Comparison of ENCODE assay signal across 32 cellular contexts in the genomic region with DNA sequence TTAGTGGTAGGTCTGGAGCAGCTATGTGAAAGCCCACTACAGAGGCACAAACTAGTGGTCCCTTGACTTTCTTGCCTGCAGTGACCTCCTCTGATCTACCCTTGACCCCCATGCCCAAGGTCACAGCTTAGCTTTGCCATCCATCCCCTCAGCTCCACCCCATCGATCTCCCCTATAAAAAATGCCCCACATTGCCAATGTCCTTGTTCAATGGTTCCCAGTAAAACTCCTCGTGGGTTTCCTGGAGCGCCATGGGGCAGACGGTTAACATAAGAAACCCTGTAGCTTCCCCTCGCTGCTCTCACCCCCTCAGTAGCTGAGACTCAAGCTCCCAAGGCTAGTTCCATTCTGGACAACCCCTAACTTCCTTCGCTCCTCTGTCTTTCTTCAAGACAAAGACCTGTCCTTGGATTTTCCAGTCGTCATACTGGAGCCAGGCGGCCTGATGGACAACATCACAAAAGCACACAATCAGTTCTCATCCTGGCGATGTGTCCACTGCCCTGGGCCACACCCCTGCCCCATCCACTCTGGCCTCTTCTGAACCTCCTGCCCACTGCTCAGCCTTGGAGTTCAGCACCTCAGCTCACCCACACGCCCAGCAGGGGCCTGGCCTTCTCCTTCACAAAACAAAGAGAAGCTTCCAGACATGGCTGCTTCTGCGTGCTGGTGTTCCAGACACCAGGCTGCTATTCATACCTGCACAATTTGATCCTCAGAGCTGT.
"Had no signal": no experiment of that assay in that cellular context is flagged by ENCODE, and none has a peak within 500 bp of the region (broad histone marks: within the 10 kb centered on the region; RNA-seq: fewer than 3 reads in every experiment).

No MANE protein-coding gene starts in this region.

- DNase-seq: activated CD4-positive, alpha-beta memory T cell treated with anti-CD3 and anti-CD28 coated beads, Interleukin-2, amount 10 ng/mL, durations not matched to agents 7 days and 5 days; activated CD4-positive, alpha-beta T cell treated with anti-CD3 and anti-CD28 coated beads for 1 hour; activated CD4-positive, alpha-beta T cell treated with anti-CD3 and anti-CD28 coated beads for 48 hours; activated CD4-positive, CD25-positive, alpha-beta regulatory T cell; activated CD8-positive, alpha-beta memory T cell treated with anti-CD3 and anti-CD28 coated beads for 24 hours; activated CD8-positive, alpha-beta memory T cell treated with anti-CD3 and anti-CD28 coated beads, Interleukin-2, amount 10 ng/mL, durations not matched to agents 7 days and 5 days; activated CD8-positive, alpha-beta memory T cell treated with anti-CD3 and anti-CD28 coated beads, Interleukin-2, amount 50 U/mL, for 48 hours; activated gamma-delta T cell; activated naive CD4-positive, alpha-beta T cell treated with anti-CD3 and anti-CD28 coated beads, Interleukin-2, amount 10 ng/mL, durations not matched to agents 7 days and 5 days; activated naive CD8-positive, alpha-beta T cell treated with anti-CD3 and anti-CD28 coated beads, Interleukin-2, amount 50 U/mL, for 24 hours; activated T-cell treated with anti-CD3 and anti-CD28 coated beads, Interleukin-2, amount 50 U/mL, for 48 hours; anterior cingulate cortex; NCI-H1092 treated with DMSO at 0.1 percent for 48 hours; NCI-H1417; NCI-H146; NCI-H187; NCI-H2029 treated with DMSO at 0.1 percent for 48 hours; NCI-H2107; NCI-H510A; NCI-H526; NCI-H748 treated with DMSO at 0.1 percent for 48 hours; NK-92 treated with Interleukin-12 subunit alpha and Interleukin-12 subunit beta, amount 100 ng/mL, for 24 hours; PC-9; Right ventricle myocardium superior; SW 1271; T-helper 1 cell; T-helper 2 cell; T1000; WERI-Rb-1 had no signal

- H2AFZ ChIP-seq: PC-9 had no signal

- H3K4me2 ChIP-seq: PC-9 had no signal

- H3K4me3 Mint-ChIP-seq: activated CD4-positive, alpha-beta memory T cell treated with anti-CD3 and anti-CD28 coated beads, Interleukin-2, amount 10 ng/mL, durations not matched to agents 7 days and 5 days; activated CD8-positive, alpha-beta memory T cell treated with anti-CD3 and anti-CD28 coated beads, Interleukin-2, amount 10 ng/mL, durations not matched to agents 7 days and 5 days; activated naive CD4-positive, alpha-beta T cell treated with anti-CD3 and anti-CD28 coated beads, Interleukin-2, amount 10 ng/mL, durations not matched to agents 7 days and 5 days; activated naive CD8-positive, alpha-beta T cell; activated naive CD8-positive, alpha-beta T cell treated with anti-CD3 and anti-CD28 coated beads, Interleukin-2, amount 50 U/mL, for 24 hours; brain had no signal

- H3K4me1 Mint-ChIP-seq: activated CD4-positive, alpha-beta memory T cell treated with anti-CD3 and anti-CD28 coated beads, Interleukin-2, amount 10 ng/mL, durations not matched to agents 7 days and 5 days; activated CD8-positive, alpha-beta memory T cell treated with anti-CD3 and anti-CD28 coated beads, Interleukin-2, amount 10 ng/mL, durations not matched to agents 7 days and 5 days; activated naive CD4-positive, alpha-beta T cell treated with anti-CD3 and anti-CD28 coated beads, Interleukin-2, amount 10 ng/mL, durations not matched to agents 7 days and 5 days; activated naive CD8-positive, alpha-beta T cell treated with anti-CD3 and anti-CD28 coated beads, Interleukin-2, amount 50 U/mL, for 24 hours; brain had no signal

- H3K36me3 Mint-ChIP-seq: activated CD8-positive, alpha-beta memory T cell treated with anti-CD3 and anti-CD28 coated beads, Interleukin-2, amount 10 ng/mL, durations not matched to agents 7 days and 5 days; activated naive CD4-positive, alpha-beta T cell treated with anti-CD3 and anti-CD28 coated beads, Interleukin-2, amount 10 ng/mL, durations not matched to agents 7 days and 5 days; activated naive CD8-positive, alpha-beta T cell; brain had no signal

- H3K36me3 ChIP-seq: WERI-Rb-1 had no signal

- FAIRE-seq: K562 had no signal

- H3K4me3 ChIP-seq: K562, PC-9 had no signal

- H3K9me3 Mint-ChIP-seq: activated CD4-positive, alpha-beta memory T cell treated with anti-CD3 and anti-CD28 coated beads, Interleukin-2, amount 10 ng/mL, durations not matched to agents 7 days and 5 days; activated naive CD4-positive, alpha-beta T cell treated with anti-CD3 and anti-CD28 coated beads, Interleukin-2, amount 10 ng/mL, durations not matched to agents 7 days and 5 days; activated naive CD8-positive, alpha-beta T cell treated with anti-CD3 and anti-CD28 coated beads, Interleukin-2, amount 50 U/mL, for 24 hours had no signal

- H3K27me3 Mint-ChIP-seq: activated CD4-positive, alpha-beta memory T cell treated with anti-CD3 and anti-CD28 coated beads, Interleukin-2, amount 10 ng/mL, durations not matched to agents 7 days and 5 days; activated CD8-positive, alpha-beta memory T cell treated with anti-CD3 and anti-CD28 coated beads, Interleukin-2, amount 10 ng/mL, durations not matched to agents 7 days and 5 days; activated naive CD4-positive, alpha-beta T cell treated with anti-CD3 and anti-CD28 coated beads, Interleukin-2, amount 10 ng/mL, durations not matched to agents 7 days and 5 days; activated naive CD8-positive, alpha-beta T cell had no signal

- H3K27ac ChIP-seq: PC-9, WERI-Rb-1 had no signal

- ATAC-seq: activated CD8-positive, alpha-beta memory T cell treated with anti-CD3 and anti-CD28 coated beads, Interleukin-2, amount 10 ng/mL, durations not matched to agents 7 days and 5 days; activated naive CD8-positive, alpha-beta T cell treated with anti-CD3 and anti-CD28 coated beads, Interleukin-2, amount 50 U/mL, for 24 hours; K562 had no signal

- H3K27ac Mint-ChIP-seq: activated CD4-positive, alpha-beta memory T cell treated with anti-CD3 and anti-CD28 coated beads, Interleukin-2, amount 10 ng/mL, durations not matched to agents 7 days and 5 days; activated CD8-positive, alpha-beta memory T cell treated with anti-CD3 and anti-CD28 coated beads, Interleukin-2, amount 10 ng/mL, durations not matched to agents 7 days and 5 days; activated naive CD8-positive, alpha-beta T cell; activated naive CD8-positive, alpha-beta T cell treated with anti-CD3 and anti-CD28 coated beads, Interleukin-2, amount 50 U/mL, for 24 hours; brain had no signal
